In the genomic region with DNA sequence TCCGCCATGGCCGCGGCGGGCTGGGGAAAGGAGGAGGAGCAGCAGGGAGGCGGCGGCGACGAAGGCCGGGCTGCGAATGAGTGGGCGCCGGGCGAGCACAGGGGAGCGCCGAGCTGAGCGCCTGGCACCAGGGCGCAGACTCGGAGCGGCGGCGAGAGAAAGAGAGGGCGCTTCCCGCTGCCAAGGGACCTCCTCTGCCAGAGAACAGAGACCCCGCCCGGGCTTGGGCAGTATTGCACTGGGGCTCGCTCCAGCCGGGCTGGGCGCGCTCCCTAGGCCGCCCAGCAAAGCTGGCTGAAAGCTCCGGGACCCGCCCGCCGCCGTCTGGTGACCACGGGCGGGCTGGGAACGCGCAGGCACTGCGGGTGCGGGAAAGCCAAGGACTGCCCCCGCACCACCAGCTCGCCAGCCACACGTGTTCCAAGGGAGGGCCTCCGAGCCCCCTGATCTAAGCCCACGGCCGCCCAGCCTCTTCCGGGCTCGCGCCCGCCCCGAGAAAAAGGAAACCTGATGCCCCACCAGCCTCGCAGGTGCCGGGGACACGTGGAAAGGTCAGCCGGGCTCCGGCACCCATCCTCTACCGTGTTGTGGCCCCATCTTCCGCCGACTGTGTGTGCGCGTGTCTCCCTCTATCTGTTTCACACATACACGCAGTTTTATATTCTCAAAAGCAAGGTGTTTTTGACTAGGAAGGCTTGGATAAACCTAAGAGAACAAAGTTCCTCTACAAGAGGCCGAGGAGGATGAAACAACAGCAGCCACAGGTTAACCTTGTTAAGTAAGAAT, we compare ENCODE assay signal across 1 cellular context.
TF ChIP-seq lines count a peak whose summit lies in the region.

A gene (minus strand): TSS at position 140 of the 786 bp plus-strand sequence. CDS start 132 bp downstream, at position 8.

TF ChIP-seq in HepG2, 621 proteins besides CTCF, POLR2A, EP300 and RAD21 (continued from another document and continues in another):
- TF ChIP-seq, protein P1, sequence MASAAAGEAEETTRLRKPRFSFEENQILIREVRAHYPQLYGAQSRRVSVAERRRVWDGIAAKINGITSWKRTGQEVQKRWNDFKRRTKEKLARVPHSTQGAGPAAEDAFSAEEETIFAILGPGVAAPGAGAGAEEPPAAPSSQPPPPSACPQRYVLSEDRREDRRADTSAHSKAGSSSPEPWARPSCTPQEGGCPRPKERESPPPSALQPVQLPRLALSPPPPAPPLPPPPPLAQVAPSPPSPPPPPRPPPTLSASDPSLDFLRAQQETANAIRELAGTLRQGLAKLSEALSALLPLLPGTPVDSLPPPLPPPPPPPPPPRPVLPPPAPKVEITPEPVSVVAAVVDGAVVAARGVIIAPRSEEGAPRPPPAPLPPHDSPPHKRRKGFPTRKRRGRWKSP (CRISPR knock-in tag; IDR thresholded peaks at IDR 0.05), result peak; percentile 98
- TF ChIP-seq ESRRA (CRISPR knock-in tag; IDR thresholded peaks at IDR 0.05; ENCODE audit: low read depth), result peak; percentile 83
- no peak; the same call in 1 of the 2 replicates for TF ChIP-seq ZNF329 (CRISPR knock-in tag; IDR thresholded peaks at IDR 0.05; ENCODE audit: low read depth)
- no peak for TF ChIP-seq ZNF331 (CRISPR knock-in tag; IDR thresholded peaks at IDR 0.05)
- TF ChIP-seq, protein P2, sequence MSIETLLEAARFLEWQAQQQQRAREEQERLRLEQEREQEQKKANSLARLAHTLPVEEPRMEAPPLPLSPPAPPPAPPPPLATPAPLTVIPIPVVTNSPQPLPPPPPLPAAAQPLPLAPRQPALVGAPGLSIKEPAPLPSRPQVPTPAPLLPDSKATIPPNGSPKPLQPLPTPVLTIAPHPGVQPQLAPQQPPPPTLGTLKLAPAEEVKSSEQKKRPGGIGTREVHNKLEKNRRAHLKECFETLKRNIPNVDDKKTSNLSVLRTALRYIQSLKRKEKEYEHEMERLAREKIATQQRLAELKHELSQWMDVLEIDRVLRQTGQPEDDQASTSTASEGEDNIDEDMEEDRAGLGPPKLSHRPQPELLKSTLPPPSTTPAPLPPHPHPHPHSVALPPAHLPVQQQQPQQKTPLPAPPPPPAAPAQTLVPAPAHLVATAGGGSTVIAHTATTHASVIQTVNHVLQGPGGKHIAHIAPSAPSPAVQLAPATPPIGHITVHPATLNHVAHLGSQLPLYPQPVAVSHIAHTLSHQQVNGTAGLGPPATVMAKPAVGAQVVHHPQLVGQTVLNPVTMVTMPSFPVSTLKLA (IDR thresholded peaks at IDR 0.05), result peak; percentile 73
- TF ChIP-seq ZNF253 (CRISPR knock-in tag; IDR thresholded peaks at IDR 0.05; ENCODE audit: borderline replicate concordance), result no peak; the same call in 1 of the 2 replicates
- no peak for TF ChIP-seq GATA4 (IDR thresholded peaks at IDR 0.05; ENCODE audit: borderline replicate concordance, low read depth)
- no peak for TF ChIP-seq ZNF383 (CRISPR knock-in tag; IDR thresholded peaks at IDR 0.05; ENCODE audit: borderline replicate concordance)
- TF ChIP-seq SYNCRIP (IDR thresholded peaks at IDR 0.05; ENCODE audit: insufficient read depth, low read depth, low read length), result no peak
- 0 out of 2 replicates have a peak, but pooled peaks have one; percentile 32 for TF ChIP-seq ZC3H13 (CRISPR knock-in tag; IDR thresholded peaks at IDR 0.05)
- peak; percentile 33; the same call in 1 of the 2 replicates for TF ChIP-seq ZNF343 (CRISPR knock-in tag; IDR thresholded peaks at IDR 0.05)
- no peak for TF ChIP-seq RFX1 (IDR thresholded peaks at IDR 0.05)
- TF ChIP-seq ZSCAN20 (CRISPR knock-in tag; IDR thresholded peaks at IDR 0.05; ENCODE audit: borderline replicate concordance), result no peak
- TF ChIP-seq ARNT2 (CRISPR knock-in tag; IDR thresholded peaks at IDR 0.05; ENCODE audit: low read depth), result peak; percentile 70; the same call in 1 of the 2 replicates
- TF ChIP-seq KDM1A (CRISPR knock-in tag; IDR thresholded peaks at IDR 0.05), result 0 out of 2 replicates have a peak, but pooled peaks have one; percentile 16
- TF ChIP-seq MTA3 (CRISPR knock-in tag; IDR thresholded peaks at IDR 0.05), result no peak
- no peak for TF ChIP-seq FOXP1 (IDR thresholded peaks at IDR 0.05)
- peak; percentile 53 for TF ChIP-seq FOXP1 (CRISPR knock-in tag; IDR thresholded peaks at IDR 0.05)
- TF ChIP-seq DR1 (CRISPR knock-in tag; IDR thresholded peaks at IDR 0.05), result peak; percentile 68
- TF ChIP-seq TBL1XR1 (IDR thresholded peaks at IDR 0.05; ENCODE audit: borderline replicate concordance, low read length, partially characterized antibody), result peak; percentile 9
- TF ChIP-seq, protein P3, sequence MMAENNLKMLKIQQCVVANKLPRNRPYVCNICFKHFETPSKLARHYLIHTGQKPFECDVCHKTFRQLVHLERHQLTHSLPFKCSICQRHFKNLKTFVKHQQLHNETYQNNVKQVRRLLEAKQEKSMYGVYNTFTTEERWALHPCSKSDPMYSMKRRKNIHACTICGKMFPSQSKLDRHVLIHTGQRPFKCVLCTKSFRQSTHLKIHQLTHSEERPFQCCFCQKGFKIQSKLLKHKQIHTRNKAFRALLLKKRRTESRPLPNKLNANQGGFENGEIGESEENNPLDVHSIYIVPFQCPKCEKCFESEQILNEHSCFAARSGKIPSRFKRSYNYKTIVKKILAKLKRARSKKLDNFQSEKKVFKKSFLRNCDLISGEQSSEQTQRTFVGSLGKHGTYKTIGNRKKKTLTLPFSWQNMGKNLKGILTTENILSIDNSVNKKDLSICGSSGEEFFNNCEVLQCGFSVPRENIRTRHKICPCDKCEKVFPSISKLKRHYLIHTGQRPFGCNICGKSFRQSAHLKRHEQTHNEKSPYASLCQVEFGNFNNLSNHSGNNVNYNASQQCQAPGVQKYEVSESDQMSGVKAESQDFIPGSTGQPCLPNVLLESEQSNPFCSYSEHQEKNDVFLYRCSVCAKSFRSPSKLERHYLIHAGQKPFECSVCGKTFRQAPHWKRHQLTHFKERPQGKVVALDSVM (CRISPR knock-in tag; IDR thresholded peaks at IDR 0.05), result peak; percentile 51
- TF ChIP-seq, protein P4, sequence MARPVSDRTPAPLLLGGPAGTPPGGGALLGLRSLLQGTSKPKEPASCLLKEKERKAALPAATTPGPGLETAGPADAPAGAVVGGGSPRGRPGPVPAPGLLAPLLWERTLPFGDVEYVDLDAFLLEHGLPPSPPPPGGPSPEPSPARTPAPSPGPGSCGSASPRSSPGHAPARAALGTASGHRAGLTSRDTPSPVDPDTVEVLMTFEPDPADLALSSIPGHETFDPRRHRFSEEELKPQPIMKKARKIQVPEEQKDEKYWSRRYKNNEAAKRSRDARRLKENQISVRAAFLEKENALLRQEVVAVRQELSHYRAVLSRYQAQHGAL (CRISPR knock-in tag; IDR thresholded peaks at IDR 0.05; ENCODE audit: not compliant biosample characterization), result no peak
- TF ChIP-seq, protein P5, sequence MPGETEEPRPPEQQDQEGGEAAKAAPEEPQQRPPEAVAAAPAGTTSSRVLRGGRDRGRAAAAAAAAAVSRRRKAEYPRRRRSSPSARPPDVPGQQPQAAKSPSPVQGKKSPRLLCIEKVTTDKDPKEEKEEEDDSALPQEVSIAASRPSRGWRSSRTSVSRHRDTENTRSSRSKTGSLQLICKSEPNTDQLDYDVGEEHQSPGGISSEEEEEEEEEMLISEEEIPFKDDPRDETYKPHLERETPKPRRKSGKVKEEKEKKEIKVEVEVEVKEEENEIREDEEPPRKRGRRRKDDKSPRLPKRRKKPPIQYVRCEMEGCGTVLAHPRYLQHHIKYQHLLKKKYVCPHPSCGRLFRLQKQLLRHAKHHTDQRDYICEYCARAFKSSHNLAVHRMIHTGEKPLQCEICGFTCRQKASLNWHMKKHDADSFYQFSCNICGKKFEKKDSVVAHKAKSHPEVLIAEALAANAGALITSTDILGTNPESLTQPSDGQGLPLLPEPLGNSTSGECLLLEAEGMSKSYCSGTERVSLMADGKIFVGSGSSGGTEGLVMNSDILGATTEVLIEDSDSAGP (CRISPR knock-in tag; IDR thresholded peaks at IDR 0.05; ENCODE audit: borderline replicate concordance), result peak; percentile 91
- TF ChIP-seq ZNF550 (CRISPR knock-in tag; IDR thresholded peaks at IDR 0.05; ENCODE audit: borderline replicate concordance), result no peak
- TF ChIP-seq, protein P6, sequence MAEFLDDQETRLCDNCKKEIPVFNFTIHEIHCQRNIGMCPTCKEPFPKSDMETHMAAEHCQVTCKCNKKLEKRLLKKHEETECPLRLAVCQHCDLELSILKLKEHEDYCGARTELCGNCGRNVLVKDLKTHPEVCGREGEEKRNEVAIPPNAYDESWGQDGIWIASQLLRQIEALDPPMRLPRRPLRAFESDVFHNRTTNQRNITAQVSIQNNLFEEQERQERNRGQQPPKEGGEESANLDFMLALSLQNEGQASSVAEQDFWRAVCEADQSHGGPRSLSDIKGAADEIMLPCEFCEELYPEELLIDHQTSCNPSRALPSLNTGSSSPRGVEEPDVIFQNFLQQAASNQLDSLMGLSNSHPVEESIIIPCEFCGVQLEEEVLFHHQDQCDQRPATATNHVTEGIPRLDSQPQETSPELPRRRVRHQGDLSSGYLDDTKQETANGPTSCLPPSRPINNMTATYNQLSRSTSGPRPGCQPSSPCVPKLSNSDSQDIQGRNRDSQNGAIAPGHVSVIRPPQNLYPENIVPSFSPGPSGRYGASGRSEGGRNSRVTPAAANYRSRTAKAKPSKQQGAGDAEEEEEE (CRISPR knock-in tag; IDR thresholded peaks at IDR 0.05; ENCODE audit: borderline replicate concordance), result no peak
- peak; percentile 69 for TF ChIP-seq KMT2B (CRISPR knock-in tag; IDR thresholded peaks at IDR 0.05)
- TF ChIP-seq, protein P7, sequence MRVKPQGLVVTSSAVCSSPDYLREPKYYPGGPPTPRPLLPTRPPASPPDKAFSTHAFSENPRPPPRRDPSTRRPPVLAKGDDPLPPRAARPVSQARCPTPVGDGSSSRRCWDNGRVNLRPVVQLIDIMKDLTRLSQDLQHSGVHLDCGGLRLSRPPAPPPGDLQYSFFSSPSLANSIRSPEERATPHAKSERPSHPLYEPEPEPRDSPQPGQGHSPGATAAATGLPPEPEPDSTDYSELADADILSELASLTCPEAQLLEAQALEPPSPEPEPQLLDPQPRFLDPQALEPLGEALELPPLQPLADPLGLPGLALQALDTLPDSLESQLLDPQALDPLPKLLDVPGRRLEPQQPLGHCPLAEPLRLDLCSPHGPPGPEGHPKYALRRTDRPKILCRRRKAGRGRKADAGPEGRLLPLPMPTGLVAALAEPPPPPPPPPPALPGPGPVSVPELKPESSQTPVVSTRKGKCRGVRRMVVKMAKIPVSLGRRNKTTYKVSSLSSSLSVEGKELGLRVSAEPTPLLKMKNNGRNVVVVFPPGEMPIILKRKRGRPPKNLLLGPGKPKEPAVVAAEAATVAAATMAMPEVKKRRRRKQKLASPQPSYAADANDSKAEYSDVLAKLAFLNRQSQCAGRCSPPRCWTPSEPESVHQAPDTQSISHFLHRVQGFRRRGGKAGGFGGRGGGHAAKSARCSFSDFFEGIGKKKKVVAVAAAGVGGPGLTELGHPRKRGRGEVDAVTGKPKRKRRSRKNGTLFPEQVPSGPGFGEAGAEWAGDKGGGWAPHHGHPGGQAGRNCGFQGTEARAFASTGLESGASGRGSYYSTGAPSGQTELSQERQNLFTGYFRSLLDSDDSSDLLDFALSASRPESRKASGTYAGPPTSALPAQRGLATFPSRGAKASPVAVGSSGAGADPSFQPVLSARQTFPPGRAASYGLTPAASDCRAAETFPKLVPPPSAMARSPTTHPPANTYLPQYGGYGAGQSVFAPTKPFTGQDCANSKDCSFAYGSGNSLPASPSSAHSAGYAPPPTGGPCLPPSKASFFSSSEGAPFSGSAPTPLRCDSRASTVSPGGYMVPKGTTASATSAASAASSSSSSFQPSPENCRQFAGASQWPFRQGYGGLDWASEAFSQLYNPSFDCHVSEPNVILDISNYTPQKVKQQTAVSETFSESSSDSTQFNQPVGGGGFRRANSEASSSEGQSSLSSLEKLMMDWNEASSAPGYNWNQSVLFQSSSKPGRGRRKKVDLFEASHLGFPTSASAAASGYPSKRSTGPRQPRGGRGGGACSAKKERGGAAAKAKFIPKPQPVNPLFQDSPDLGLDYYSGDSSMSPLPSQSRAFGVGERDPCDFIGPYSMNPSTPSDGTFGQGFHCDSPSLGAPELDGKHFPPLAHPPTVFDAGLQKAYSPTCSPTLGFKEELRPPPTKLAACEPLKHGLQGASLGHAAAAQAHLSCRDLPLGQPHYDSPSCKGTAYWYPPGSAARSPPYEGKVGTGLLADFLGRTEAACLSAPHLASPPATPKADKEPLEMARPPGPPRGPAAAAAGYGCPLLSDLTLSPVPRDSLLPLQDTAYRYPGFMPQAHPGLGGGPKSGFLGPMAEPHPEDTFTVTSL (CRISPR knock-in tag; IDR thresholded peaks at IDR 0.05; ENCODE audit: borderline replicate concordance), result peak; percentile 71
- no peak for TF ChIP-seq CEBPB (IDR thresholded peaks at IDR 0.05; ENCODE audit: borderline replicate concordance, low read depth, low read length)
- TF ChIP-seq, protein P8, sequence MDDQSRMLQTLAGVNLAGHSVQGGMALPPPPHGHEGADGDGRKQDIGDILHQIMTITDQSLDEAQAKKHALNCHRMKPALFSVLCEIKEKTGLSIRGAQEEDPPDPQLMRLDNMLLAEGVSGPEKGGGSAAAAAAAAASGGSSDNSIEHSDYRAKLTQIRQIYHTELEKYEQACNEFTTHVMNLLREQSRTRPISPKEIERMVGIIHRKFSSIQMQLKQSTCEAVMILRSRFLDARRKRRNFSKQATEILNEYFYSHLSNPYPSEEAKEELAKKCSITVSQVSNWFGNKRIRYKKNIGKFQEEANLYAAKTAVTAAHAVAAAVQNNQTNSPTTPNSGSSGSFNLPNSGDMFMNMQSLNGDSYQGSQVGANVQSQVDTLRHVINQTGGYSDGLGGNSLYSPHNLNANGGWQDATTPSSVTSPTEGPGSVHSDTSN (CRISPR knock-in tag; IDR thresholded peaks at IDR 0.05; ENCODE audit: borderline replicate concordance), result no peak
- TF ChIP-seq, protein P9, sequence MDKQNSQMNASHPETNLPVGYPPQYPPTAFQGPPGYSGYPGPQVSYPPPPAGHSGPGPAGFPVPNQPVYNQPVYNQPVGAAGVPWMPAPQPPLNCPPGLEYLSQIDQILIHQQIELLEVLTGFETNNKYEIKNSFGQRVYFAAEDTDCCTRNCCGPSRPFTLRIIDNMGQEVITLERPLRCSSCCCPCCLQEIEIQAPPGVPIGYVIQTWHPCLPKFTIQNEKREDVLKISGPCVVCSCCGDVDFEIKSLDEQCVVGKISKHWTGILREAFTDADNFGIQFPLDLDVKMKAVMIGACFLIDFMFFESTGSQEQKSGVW (CRISPR knock-in tag; IDR thresholded peaks at IDR 0.05; ENCODE audit: borderline replicate concordance), result no peak
- TF ChIP-seq EHMT2 (IDR thresholded peaks at IDR 0.05; ENCODE audit: borderline replicate concordance, low read depth, low read length), result no peak
- TF ChIP-seq AGO1 (IDR thresholded peaks at IDR 0.05; ENCODE audit: low read depth, low read length, poor library complexity, severe bottlenecking), result no peak
- TF ChIP-seq, protein P10, sequence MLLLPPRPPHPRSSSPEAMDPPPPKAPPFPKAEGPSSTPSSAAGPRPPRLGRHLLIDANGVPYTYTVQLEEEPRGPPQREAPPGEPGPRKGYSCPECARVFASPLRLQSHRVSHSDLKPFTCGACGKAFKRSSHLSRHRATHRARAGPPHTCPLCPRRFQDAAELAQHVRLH (CRISPR knock-in tag; IDR thresholded peaks at IDR 0.05; ENCODE audit: borderline replicate concordance, low read depth), result peak; percentile 69; the same call in 1 of the 2 replicates
- TF ChIP-seq, protein P11, sequence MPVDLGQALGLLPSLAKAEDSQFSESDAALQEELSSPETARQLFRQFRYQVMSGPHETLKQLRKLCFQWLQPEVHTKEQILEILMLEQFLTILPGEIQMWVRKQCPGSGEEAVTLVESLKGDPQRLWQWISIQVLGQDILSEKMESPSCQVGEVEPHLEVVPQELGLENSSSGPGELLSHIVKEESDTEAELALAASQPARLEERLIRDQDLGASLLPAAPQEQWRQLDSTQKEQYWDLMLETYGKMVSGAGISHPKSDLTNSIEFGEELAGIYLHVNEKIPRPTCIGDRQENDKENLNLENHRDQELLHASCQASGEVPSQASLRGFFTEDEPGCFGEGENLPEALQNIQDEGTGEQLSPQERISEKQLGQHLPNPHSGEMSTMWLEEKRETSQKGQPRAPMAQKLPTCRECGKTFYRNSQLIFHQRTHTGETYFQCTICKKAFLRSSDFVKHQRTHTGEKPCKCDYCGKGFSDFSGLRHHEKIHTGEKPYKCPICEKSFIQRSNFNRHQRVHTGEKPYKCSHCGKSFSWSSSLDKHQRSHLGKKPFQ (CRISPR knock-in tag; IDR thresholded peaks at IDR 0.05; ENCODE audit: insufficient replicate concordance), result peak; percentile 61
- no peak for TF ChIP-seq CENPX (CRISPR knock-in tag; IDR thresholded peaks at IDR 0.05)
